22 cellular contexts compared by ENCODE assay signal in genomic region chr10:114547056-114547455, GRCh38.
A peak's percentile ranks its signal among the peaks of the same experiment; 100 is the strongest.
DNase-seq lines count a peak whose midpoint lies in the region; ATAC-seq lines count a peak whose summit lies in the region.
"Had no signal": no experiment of that assay in that cellular context is flagged by ENCODE, and none has a peak within 500 bp of the region (broad histone marks: within the 10 kb centered on the region; RNA-seq: fewer than 3 reads in every experiment).

No MANE protein-coding gene starts in this region.

- H3K9me3 ChIP-seq in skeletal muscle tissue (ENCODE audit: control insufficient read depth in 3 of 3, low read length in 3 of 3) = no peaks in the 10 kb centered on the region
- H3K9me3 ChIP-seq: left lung had no signal

- peak overlapping the region; percentile 57 for H3K4me3 Mint-ChIP-seq in activated naive CD4-positive, alpha-beta T cell treated with anti-CD3 and anti-CD28 coated beads for 36 hours
- H3K4me3 Mint-ChIP-seq in IgD-negative memory B cell = no peak overlapping the region

- intact Hi-C loops in activated naive CD4-positive, alpha-beta T cell treated with anti-CD3 and anti-CD28 coated beads for 36 hours (cut with micrococcal nuclease) = no loop called here

- no peak for DNase-seq in activated naive CD4-positive, alpha-beta T cell treated with anti-CD3 and anti-CD28 coated beads for 36 hours
- DNase-seq in activated naive CD4-positive, alpha-beta T cell treated with Interleukin-2 at 50 U/mL for 16 hours = no peak
- DNase-seq in iPS-NIHi7 (ENCODE audit: extremely low spot score) = no peak
- DNase-seq: activated gamma-delta T cell; aorta; central memory CD4-positive, alpha-beta T cell; DMS79 treated with DMSO at 0.1 percent for 48 hours; foreskin keratinocyte; KBM-7; midbrain; NCI-H1436; NCI-H446; NCI-H82 had no signal

- peak overlapping the region; percentile 36 for H3K27ac Mint-ChIP-seq in activated naive CD4-positive, alpha-beta T cell treated with anti-CD3 and anti-CD28 coated beads for 36 hours
- H3K27ac Mint-ChIP-seq in IgD-negative memory B cell = peak overlapping the region in 2 of 3 donors; percentile 46 to 65

- no peaks in the 10 kb centered on the region for H3K27me3 Mint-ChIP-seq in activated naive CD4-positive, alpha-beta T cell treated with anti-CD3 and anti-CD28 coated beads for 36 hours (ENCODE audit: low read depth)
- no peaks in the 10 kb centered on the region for H3K27me3 Mint-ChIP-seq in IgD-negative memory B cell

- H3K9me3 Mint-ChIP-seq in activated naive CD4-positive, alpha-beta T cell treated with anti-CD3 and anti-CD28 coated beads for 36 hours = no peaks in the 10 kb centered on the region
- H3K9me3 Mint-ChIP-seq in IgD-negative memory B cell = no peaks in the 10 kb centered on the region

- H3K4me1 ChIP-seq in skeletal muscle tissue (ENCODE audit: control insufficient read depth in 3 of 3, insufficient read depth in 3 of 3, low read length in 3 of 3) = peaks cover 9 to 16% (median 13%) of the 10 kb centered on the region in 3 donors

- H3K9ac ChIP-seq in skeletal muscle tissue (ENCODE audit: low read depth in 1 of 3, low read length in 3 of 3) = no peak overlapping the region

- CTCF ChIA-PET in activated naive CD4-positive, alpha-beta T cell treated with anti-CD3 and anti-CD28 coated beads for 36 hours (lab: Charles Lee) = interaction anchor here (0.7 to 18.2 kb wide), 10 partner anchors 24 to 243 kb away, joined by 3 to 307 read pairs (median 7); no protein-coding TSS in a partner anchor

- ATAC-seq in esophagus mucosa (peak; percentile 62), HG02870 (IDR thresholded peaks at IDR 0.05; ENCODE audit: unreplicated experiment) (no peak), HG03097 (IDR thresholded peaks at IDR 0.05; ENCODE audit: low FRiP score, unreplicated experiment) (no peak)
- ATAC-seq: foreskin keratinocyte, left lung, sciatic nerve, SK-N-SH treated with all-trans-retinoic acid at 6 μM for 48 hours had no signal

- H3K36me3 Mint-ChIP-seq in activated naive CD4-positive, alpha-beta T cell treated with anti-CD3 and anti-CD28 coated beads for 36 hours (ENCODE audit: low read depth) = no peaks in the 10 kb centered on the region
- no peaks in the 10 kb centered on the region for H3K36me3 Mint-ChIP-seq in IgD-negative memory B cell

- H3K27ac ChIP-seq in skeletal muscle tissue (ENCODE audit: low read depth, low read length) = peak overlapping the region; percentile 19
- H3K27ac ChIP-seq: epithelial cell of prostate, foreskin keratinocyte, left lung had no signal

- no peak overlapping the region for H3K4me3 ChIP-seq in skeletal muscle tissue (ENCODE audit: low read length in 3 of 3)
- H3K4me3 ChIP-seq: left lung had no signal

- peaks cover 56% of the 10 kb centered on the region for H3K4me1 Mint-ChIP-seq in activated naive CD4-positive, alpha-beta T cell treated with anti-CD3 and anti-CD28 coated beads for 36 hours (ENCODE audit: low read depth)
- peaks cover 30 to 43% (median 33%) of the 10 kb centered on the region in 3 donors for H3K4me1 Mint-ChIP-seq in IgD-negative memory B cell

- H3K27me3 ChIP-seq in skeletal muscle tissue (ENCODE audit: control insufficient read depth in 3 of 3, insufficient read depth in 3 of 3, low read length in 3 of 3) = no peaks in the 10 kb centered on the region
- H3K27me3 ChIP-seq: foreskin keratinocyte, left lung had no signal

- peaks cover 0 to 7% (median 7%) of the 10 kb centered on the region in 3 donors for H3K36me3 ChIP-seq in skeletal muscle tissue (ENCODE audit: control insufficient read depth in 3 of 3, insufficient read depth in 3 of 3, low read length in 3 of 3)
